ENCODE assay signal across 25 cellular contexts in the genomic region with DNA sequence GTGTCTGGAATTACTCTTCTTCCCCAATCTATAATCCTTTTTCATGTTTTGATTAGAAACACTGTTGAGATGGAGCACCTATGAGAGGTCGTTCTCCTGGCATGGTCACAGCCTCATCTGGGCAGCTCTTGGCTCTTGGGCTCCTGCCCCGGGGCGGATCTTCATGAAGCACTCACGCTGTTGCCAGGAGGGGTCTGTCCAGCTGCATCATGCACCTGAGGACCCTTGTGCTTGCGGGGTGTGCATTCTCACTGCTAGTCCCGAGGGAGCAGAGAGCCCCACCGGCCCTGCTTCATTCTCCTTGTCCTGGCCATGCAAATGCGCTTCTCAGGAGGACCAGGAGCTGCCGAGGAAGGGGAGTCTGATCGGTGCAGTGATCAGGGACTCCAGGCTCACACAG.
"Had no signal": no experiment of that assay in that cellular context is flagged by ENCODE, and none has a peak within 500 bp of the region (broad histone marks: within the 10 kb centered on the region; RNA-seq: fewer than 3 reads in every experiment).

No MANE protein-coding gene starts in this region.

- H3K27ac Mint-ChIP-seq: activated naive CD4-positive, alpha-beta T cell treated with anti-CD3 and anti-CD28 coated beads, Interleukin-2, amount 10 ng/mL, durations not matched to agents 7 days and 5 days; activated naive CD8-positive, alpha-beta T cell treated with anti-CD3 and anti-CD28 coated beads, Interleukin-2, amount 10 ng/mL, durations not matched to agents 7 days and 5 days; activated T-helper 1 cell treated with anti-CD3 and anti-CD28 coated beads, Interleukin-12 subunit alpha, Interleukin-12 subunit beta, Interleukin-2, Interleukin-4 antibody, amounts not matched to agents 30 ng/mL and 10 ng/mL and 1 ng/mL, durations not matched to agents 14 hours and 24 hours and 36 hours; immature natural killer cell; stimulated activated effector memory CD8-positive, alpha-beta T cell treated with anti-CD3 and anti-CD28 coated beads, Interleukin-12 subunit alpha, Interleukin-12 subunit beta, amount 100 ng/mL, for 72 hours; T-cell; T-helper 2 cell treated with Interferon-gamma antibody and Interleukin-4, amounts not matched to agents 5 μg/mL and 100 μg/mL, for 36 hours had no signal

- H3K4me1 Mint-ChIP-seq: activated naive CD4-positive, alpha-beta T cell treated with anti-CD3 and anti-CD28 coated beads, Interleukin-2, amount 10 ng/mL, durations not matched to agents 7 days and 5 days; activated naive CD8-positive, alpha-beta T cell treated with anti-CD3 and anti-CD28 coated beads, Interleukin-2, amount 10 ng/mL, durations not matched to agents 7 days and 5 days; immature natural killer cell; stimulated activated effector memory CD8-positive, alpha-beta T cell treated with anti-CD3 and anti-CD28 coated beads, Interleukin-12 subunit alpha, Interleukin-12 subunit beta, amount 100 ng/mL, for 72 hours; stimulated activated naive CD8-positive, alpha-beta T cell treated with anti-CD3 and anti-CD28 coated beads, Interleukin-15, amount 100 ng/mL, for 72 hours; T-cell had no signal

- H3K36me3 ChIP-seq: brain microvascular endothelial cell, gastroesophageal sphincter, right lobe of liver, tibial artery had no signal

- H3K9me3 Mint-ChIP-seq: activated naive CD8-positive, alpha-beta T cell treated with anti-CD3 and anti-CD28 coated beads, Interleukin-2, amount 10 ng/mL, durations not matched to agents 7 days and 5 days; activated T-helper 1 cell treated with anti-CD3 and anti-CD28 coated beads, Interleukin-12 subunit alpha, Interleukin-12 subunit beta, Interleukin-2, Interleukin-4 antibody, amounts not matched to agents 30 ng/mL and 10 ng/mL and 1 ng/mL, durations not matched to agents 14 hours and 24 hours and 36 hours; T-helper 2 cell treated with Interferon-gamma antibody and Interleukin-4, amounts not matched to agents 5 μg/mL and 100 μg/mL, for 36 hours had no signal

- H3K27ac ChIP-seq: brain microvascular endothelial cell, gastroesophageal sphincter, right lobe of liver, skin epidermis, tibial artery had no signal

- H3K27me3 ChIP-seq: brain microvascular endothelial cell, gastroesophageal sphincter, right lobe of liver, tibial artery had no signal

- H3K4me3 Mint-ChIP-seq: activated naive CD4-positive, alpha-beta T cell treated with anti-CD3 and anti-CD28 coated beads, Interleukin-2, amount 10 ng/mL, durations not matched to agents 7 days and 5 days; activated naive CD8-positive, alpha-beta T cell treated with anti-CD3 and anti-CD28 coated beads, Interleukin-2, amount 10 ng/mL, durations not matched to agents 7 days and 5 days; activated T-helper 1 cell treated with anti-CD3 and anti-CD28 coated beads, Interleukin-12 subunit alpha, Interleukin-12 subunit beta, Interleukin-2, Interleukin-4 antibody, amounts not matched to agents 30 ng/mL and 10 ng/mL and 1 ng/mL, durations not matched to agents 14 hours and 24 hours and 36 hours; immature natural killer cell; stimulated activated effector memory CD8-positive, alpha-beta T cell treated with anti-CD3 and anti-CD28 coated beads, Interleukin-12 subunit alpha, Interleukin-12 subunit beta, amount 100 ng/mL, for 72 hours; stimulated activated naive CD8-positive, alpha-beta T cell treated with anti-CD3 and anti-CD28 coated beads, Interleukin-15, amount 100 ng/mL, for 72 hours; T-cell; T-helper 2 cell treated with Interferon-gamma antibody and Interleukin-4, amounts not matched to agents 5 μg/mL and 100 μg/mL, for 36 hours had no signal

- ATAC-seq: gastroesophageal sphincter; left lobe of liver; stimulated activated effector memory CD8-positive, alpha-beta T cell treated with anti-CD3 and anti-CD28 coated beads, Interleukin-12 subunit alpha, Interleukin-12 subunit beta, amount 100 ng/mL, for 72 hours; stimulated activated naive CD8-positive, alpha-beta T cell treated with anti-CD3 and anti-CD28 coated beads, Interleukin-15, amount 100 ng/mL, for 72 hours; T-cell had no signal

- H3K4me3 ChIP-seq: gastroesophageal sphincter, right lobe of liver, skin epidermis, tibial artery had no signal

- H3K36me3 Mint-ChIP-seq: activated naive CD4-positive, alpha-beta T cell treated with anti-CD3 and anti-CD28 coated beads, Interleukin-2, amount 10 ng/mL, durations not matched to agents 7 days and 5 days; activated naive CD8-positive, alpha-beta T cell treated with anti-CD3 and anti-CD28 coated beads, Interleukin-2, amount 10 ng/mL, durations not matched to agents 7 days and 5 days; immature natural killer cell; stimulated activated effector memory CD8-positive, alpha-beta T cell treated with anti-CD3 and anti-CD28 coated beads, Interleukin-12 subunit alpha, Interleukin-12 subunit beta, amount 100 ng/mL, for 72 hours; T-cell had no signal

- DNase-seq: activated CD4-positive, alpha-beta T cell treated with anti-CD3 and anti-CD28 coated beads for 4 hours; activated CD4-positive, alpha-beta T cell treated with anti-CD3 and anti-CD28 coated beads, Interleukin-2, amount 50 U/mL, for 4 hours; activated CD4-positive, CD25-positive, alpha-beta regulatory T cell; activated CD8-positive, alpha-beta memory T cell treated with anti-CD3 and anti-CD28 coated beads, Interleukin-2, amount 50 U/mL, for 4 hours; activated effector memory CD4-positive, alpha-beta T cell treated with anti-CD3 and anti-CD28 coated beads, Interleukin-2, amount 50 U/mL, for 16 hours; activated naive CD4-positive, alpha-beta T cell treated with anti-CD3 and anti-CD28 coated beads, Interleukin-2, amount 10 ng/mL, durations not matched to agents 7 days and 5 days; activated naive CD8-positive, alpha-beta T cell treated with anti-CD3 and anti-CD28 coated beads, Interleukin-2, amount 10 ng/mL, durations not matched to agents 7 days and 5 days; activated T-cell treated with anti-CD3 and anti-CD28 coated beads, Interleukin-2, amount 50 U/mL, for 1 hour; brain microvascular endothelial cell; caudate nucleus; cortex of kidney; immature natural killer cell; occipital lobe; right lobe of liver; stimulated activated CD4-positive, alpha-beta T cell treated with anti-CD3 and anti-CD28 coated beads, Interleukin-4, amount 100 ng/mL, for 24 hours; stimulated activated naive CD8-positive, alpha-beta T cell treated with anti-CD3 and anti-CD28 coated beads, Interleukin-15, amount 100 ng/mL, for 72 hours; substantia nigra; T-cell; tibial artery had no signal

- H3K9me3 ChIP-seq: gastroesophageal sphincter, right lobe of liver had no signal

- H3K4me1 ChIP-seq: right lobe of liver had no signal
